29 cellular contexts compared by ENCODE assay signal in the genomic region with DNA sequence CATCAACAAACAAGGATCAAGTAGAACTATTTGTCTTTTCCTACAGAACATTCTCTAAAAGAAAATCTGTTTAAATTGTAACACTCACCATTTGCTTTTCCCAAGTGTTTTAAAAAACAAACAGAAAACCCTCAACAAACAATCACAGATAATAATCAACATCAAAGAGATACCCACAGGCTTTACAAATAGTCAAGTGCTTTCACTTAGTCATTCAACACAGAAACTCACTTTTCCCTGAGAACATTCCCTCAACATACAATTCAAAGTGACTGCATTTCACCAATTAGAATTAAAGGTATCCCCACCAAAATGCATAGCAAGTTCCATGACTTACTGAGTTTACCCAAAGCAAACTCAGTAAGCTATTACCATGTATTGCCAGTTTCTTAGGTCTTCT.
"Had no signal": no experiment of that assay in that cellular context is flagged by ENCODE, and none has a peak within 500 bp of the region (broad histone marks: within the 10 kb centered on the region; RNA-seq: fewer than 3 reads in every experiment).

No MANE protein-coding gene starts in this region.

- H3K4me3 ChIP-seq: colonic mucosa, coronary artery, dorsolateral prefrontal cortex, esophagus muscularis mucosa, esophagus squamous epithelium, gastrocnemius medialis, gastroesophageal sphincter, heart left ventricle, heart right ventricle had no signal

- DNase-seq: colonic mucosa; cortex of kidney; dermis blood vessel endothelial cell; dorsolateral prefrontal cortex; effector CD4-positive, alpha-beta T cell; effector CD8-positive, alpha-beta T cell; effector memory CD4-positive, alpha-beta T cell; effector memory CD8-positive, alpha-beta T cell; endodermal cell; erythroblast; esophagus squamous epithelium; foreskin fibroblast; foreskin keratinocyte; foreskin melanocyte; gastrocnemius medialis; glutamatergic neuron; head of caudate nucleus; heart left ventricle; heart right ventricle had no signal

- FAIRE-seq: colon, endometrium, endothelial cell of umbilical vein, frontal cortex had no signal

- ATAC-seq: effector memory CD8-positive, alpha-beta T cell; esophagus mucosa; foreskin keratinocyte; gastrocnemius medialis; gastroesophageal sphincter; heart left ventricle; heart right ventricle had no signal

- H3K27me3 Mint-ChIP-seq: dendritic cell treated with granulocyte-macrophage colony-stimulating factor and Interleukin-4, amounts not matched to agents 40 ng/mL and 50 ng/mL, for 4 days had no signal

- H3K27ac ChIP-seq: colonic mucosa, coronary artery, dorsolateral prefrontal cortex, epithelial cell of prostate, esophagus muscularis mucosa, esophagus squamous epithelium, foreskin keratinocyte, gastrocnemius medialis, gastroesophageal sphincter, heart left ventricle, heart right ventricle had no signal

- H3K27ac Mint-ChIP-seq: dendritic cell treated with granulocyte-macrophage colony-stimulating factor and Interleukin-4, amounts not matched to agents 40 ng/mL and 50 ng/mL, for 4 days; effector memory CD8-positive, alpha-beta T cell; endodermal cell had no signal

- H3K4me3 Mint-ChIP-seq: dendritic cell treated with granulocyte-macrophage colony-stimulating factor and Interleukin-4, amounts not matched to agents 40 ng/mL and 50 ng/mL, for 4 days; effector memory CD8-positive, alpha-beta T cell; endodermal cell had no signal

- H3K9me3 ChIP-seq: colonic mucosa, esophagus muscularis mucosa, esophagus squamous epithelium, gastrocnemius medialis, gastroesophageal sphincter, heart left ventricle, heart right ventricle had no signal

- H3K36me3 ChIP-seq: colonic mucosa, esophagus muscularis mucosa, esophagus squamous epithelium, gastrocnemius medialis, gastroesophageal sphincter, heart left ventricle, heart right ventricle had no signal

- H3K27me3 ChIP-seq: colonic mucosa, dorsolateral prefrontal cortex, esophagus muscularis mucosa, esophagus squamous epithelium, gastrocnemius medialis, gastroesophageal sphincter, heart left ventricle, heart right ventricle had no signal

- H3K4me1 Mint-ChIP-seq: endodermal cell had no signal

- H3K4me1 ChIP-seq: colonic mucosa, esophagus muscularis mucosa, esophagus squamous epithelium, foreskin keratinocyte, gastrocnemius medialis, gastroesophageal sphincter, heart left ventricle, heart right ventricle had no signal
